In the genomic region with DNA sequence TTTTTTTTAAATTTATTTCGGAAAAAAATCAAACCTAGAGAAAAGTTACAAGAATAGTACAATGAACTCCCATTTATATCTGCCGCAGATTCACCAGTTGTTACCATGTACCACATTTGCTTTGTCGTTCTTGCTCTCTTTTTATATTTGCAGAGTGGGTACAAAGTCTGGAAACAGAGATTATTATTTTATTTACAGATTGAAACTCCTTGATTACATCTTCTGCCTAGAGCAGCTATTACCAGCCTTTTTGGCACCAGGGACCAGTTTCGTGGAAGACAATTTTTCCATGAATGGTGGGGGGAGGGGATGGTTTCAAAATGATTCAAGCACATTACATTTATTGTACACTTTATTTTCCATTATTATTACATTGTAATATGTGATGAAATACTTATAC, we compare ENCODE assay signal across 22 cellular contexts.
"Had no signal": no experiment of that assay in that cellular context is flagged by ENCODE, and none has a peak within 500 bp of the region (broad histone marks: within the 10 kb centered on the region; RNA-seq: fewer than 3 reads in every experiment).

No MANE protein-coding gene starts in this region.

- ATAC-seq: effector memory CD8-positive, alpha-beta T cell; gastroesophageal sphincter; left lung had no signal

- H3K9me3 ChIP-seq: esophagus squamous epithelium, gastroesophageal sphincter, left lung, prostate gland, sigmoid colon had no signal

- H3K9ac ChIP-seq: parathyroid adenoma had no signal

- DNase-seq: effector memory CD8-positive, alpha-beta T cell; esophagus squamous epithelium; foreskin fibroblast; glutamatergic neuron; kidney glomerular epithelial cell; left lung; mesendoderm; naive B cell; occipital lobe; retina; sigmoid colon; stimulated activated CD4-positive, alpha-beta T cell treated with anti-CD3 and anti-CD28 coated beads, Interleukin-12 subunit alpha, Interleukin-12 subunit beta, amount 100 ng/mL, for 4 hours; stimulated activated naive CD4-positive, alpha-beta T cell had no signal

- H3K27me3 ChIP-seq: esophagus squamous epithelium, gastroesophageal sphincter, left lung, sigmoid colon had no signal

- H2AFZ ChIP-seq: parathyroid adenoma had no signal

- H3K4me3 ChIP-seq: esophagus squamous epithelium, gastroesophageal sphincter, left lung, prostate gland, sigmoid colon, skin epidermis had no signal

- H3K27ac Mint-ChIP-seq: dendritic cell treated with granulocyte-macrophage colony-stimulating factor and Interleukin-4, amounts not matched to agents 40 ng/mL and 50 ng/mL, for 4 days; effector memory CD8-positive, alpha-beta T cell; nephron; type B pancreatic cell had no signal

- H3K9me3 Mint-ChIP-seq: dendritic cell treated with granulocyte-macrophage colony-stimulating factor and Interleukin-4, amounts not matched to agents 40 ng/mL and 50 ng/mL, for 4 days; effector memory CD8-positive, alpha-beta T cell; naive B cell; nephron had no signal

- H3K4me1 ChIP-seq: parathyroid adenoma had no signal

- FAIRE-seq: colon, urothelium cell line had no signal

- H3K27me3 Mint-ChIP-seq: dendritic cell treated with granulocyte-macrophage colony-stimulating factor and Interleukin-4, amounts not matched to agents 40 ng/mL and 50 ng/mL, for 4 days; effector memory CD8-positive, alpha-beta T cell; naive B cell; type B pancreatic cell had no signal

- H3K4me3 Mint-ChIP-seq: dendritic cell treated with granulocyte-macrophage colony-stimulating factor and Interleukin-4, amounts not matched to agents 40 ng/mL and 50 ng/mL, for 4 days; effector memory CD8-positive, alpha-beta T cell; nephron; type B pancreatic cell had no signal

- H3K36me3 ChIP-seq: esophagus squamous epithelium, gastroesophageal sphincter, left lung, prostate gland, sigmoid colon had no signal

- H3K27ac ChIP-seq: esophagus squamous epithelium, gastroesophageal sphincter, left lung, parathyroid adenoma, prostate gland, sigmoid colon, skin epidermis had no signal
